31 cellular contexts compared by ENCODE assay signal in genomic region chr11:128036006-128036405, GRCh38.
"Had no signal": no experiment of that assay in that cellular context is flagged by ENCODE, and none has a peak within 500 bp of the region (broad histone marks: within the 10 kb centered on the region; RNA-seq: fewer than 3 reads in every experiment).

No MANE protein-coding gene starts in this region.

- H3K4me3 ChIP-seq: ascending aorta, coronary artery, dorsolateral prefrontal cortex, esophagus muscularis mucosa, gastrocnemius medialis had no signal

- H3K36me3 ChIP-seq: ascending aorta, esophagus muscularis mucosa, gastrocnemius medialis, heart left ventricle, WERI-Rb-1 had no signal

- H3K27ac Mint-ChIP-seq: activated B cell treated with CpG ODN at 0.5 μM for 24 hours; activated CD8-positive, alpha-beta T cell treated with anti-CD3 and anti-CD28 coated beads for 36 hours; activated naive CD4-positive, alpha-beta T cell treated with anti-CD3 and anti-CD28 coated beads, Interleukin-2, amount 10 ng/mL, durations not matched to agents 7 days and 5 days; activated naive CD4-positive, alpha-beta T cell treated with anti-CD3 and anti-CD28 coated beads, Interleukin-2, amount 50 U/mL, for 72 hours; activated naive CD8-positive, alpha-beta T cell treated with anti-CD3 and anti-CD28 coated beads, Interleukin-2, amount 10 ng/mL, durations not matched to agents 7 days and 5 days; activated T-helper 17 cell treated with anti-CD3 and anti-CD28 coated beads, Interleukin-2, amount 50 U/mL, for 72 hours; brain; dendritic cell treated with granulocyte-macrophage colony-stimulating factor and Interleukin-4, amounts not matched to agents 40 ng/mL and 50 ng/mL, for 4 days; effector memory CD8-positive, alpha-beta T cell; T-helper 17 cell; T-helper 2 cell treated with Interferon-gamma antibody and Interleukin-4, amounts not matched to agents 5 μg/mL and 100 μg/mL, for 36 hours had no signal

- H3K27me3 ChIP-seq: ascending aorta, gastrocnemius medialis had no signal

- ATAC-seq: activated CD4-positive, CD25-positive, alpha-beta regulatory T cell treated with anti-CD3 and anti-CD28 coated beads, Interleukin-2, amount 50 U/mL, for 24 hours; activated CD8-positive, alpha-beta T cell treated with anti-CD3 and anti-CD28 coated beads for 36 hours; activated T-cell treated with anti-CD3 and anti-CD28 coated beads, Interleukin-2, amount 50 U/mL, for 4 hours; activated T-helper 17 cell treated with anti-CD3 and anti-CD28 coated beads, Interleukin-2, amount 50 U/mL, for 72 hours; effector memory CD8-positive, alpha-beta T cell; gastrocnemius medialis; heart left ventricle; T-helper 17 cell had no signal

- H3K4me3 Mint-ChIP-seq: activated B cell treated with CpG ODN at 0.5 μM for 24 hours; activated CD8-positive, alpha-beta T cell treated with anti-CD3 and anti-CD28 coated beads for 36 hours; activated naive CD4-positive, alpha-beta T cell treated with anti-CD3 and anti-CD28 coated beads, Interleukin-2, amount 10 ng/mL, durations not matched to agents 7 days and 5 days; activated naive CD8-positive, alpha-beta T cell treated with anti-CD3 and anti-CD28 coated beads, Interleukin-2, amount 10 ng/mL, durations not matched to agents 7 days and 5 days; activated T-cell treated with anti-CD3 and anti-CD28 coated beads, Interleukin-2, amount 50 U/mL, for 4 hours; activated T-helper 17 cell treated with anti-CD3 and anti-CD28 coated beads, Interleukin-2, amount 50 U/mL, for 72 hours; brain; central memory CD8-positive, alpha-beta T cell; dendritic cell treated with granulocyte-macrophage colony-stimulating factor and Interleukin-4, amounts not matched to agents 40 ng/mL and 50 ng/mL, for 4 days; effector memory CD8-positive, alpha-beta T cell; T-helper 17 cell; T-helper 2 cell treated with Interferon-gamma antibody and Interleukin-4, amounts not matched to agents 5 μg/mL and 100 μg/mL, for 36 hours had no signal

- DNase-seq: activated B cell treated with CpG ODN at 0.5 μM for 24 hours; activated CD4-positive, alpha-beta T cell treated with anti-CD3 and anti-CD28 coated beads for 48 hours; activated CD4-positive, alpha-beta T cell treated with anti-CD3 and anti-CD28 coated beads, Interleukin-2, amount 50 U/mL, for 1 hour; activated CD4-positive, alpha-beta T cell treated with anti-CD3 and anti-CD28 coated beads, Interleukin-2, amount 50 U/mL, for 48 hours; activated CD8-positive, alpha-beta memory T cell treated with anti-CD3 and anti-CD28 coated beads for 24 hours; activated gamma-delta T cell; activated naive CD4-positive, alpha-beta T cell; activated naive CD4-positive, alpha-beta T cell treated with anti-CD3 and anti-CD28 coated beads, Interleukin-2, amount 10 ng/mL, durations not matched to agents 7 days and 5 days; activated naive CD8-positive, alpha-beta T cell treated with anti-CD3 and anti-CD28 coated beads, Interleukin-2, amount 10 ng/mL, durations not matched to agents 7 days and 5 days; activated T-cell treated with anti-CD3 and anti-CD28 coated beads, Interleukin-2, amount 50 U/mL, for 4 hours; dorsolateral prefrontal cortex; effector memory CD8-positive, alpha-beta T cell; erythroblast; foreskin keratinocyte; gastrocnemius medialis; glutamatergic neuron; heart left ventricle; T-helper 17 cell; T1000; WERI-Rb-1 had no signal

- H3K27ac ChIP-seq: ascending aorta, coronary artery, dorsolateral prefrontal cortex, esophagus muscularis mucosa, foreskin keratinocyte, gastrocnemius medialis, WERI-Rb-1 had no signal

- H3K36me3 Mint-ChIP-seq: activated naive CD4-positive, alpha-beta T cell treated with anti-CD3 and anti-CD28 coated beads, Interleukin-2, amount 10 ng/mL, durations not matched to agents 7 days and 5 days; activated naive CD8-positive, alpha-beta T cell treated with anti-CD3 and anti-CD28 coated beads, Interleukin-2, amount 10 ng/mL, durations not matched to agents 7 days and 5 days; brain had no signal

- H3K4me1 ChIP-seq: ascending aorta, esophagus muscularis mucosa, foreskin keratinocyte, gastrocnemius medialis had no signal

- H3K9me3 ChIP-seq: ascending aorta, esophagus muscularis mucosa, gastrocnemius medialis, heart left ventricle had no signal

- H3K27me3 Mint-ChIP-seq: activated CD8-positive, alpha-beta T cell treated with anti-CD3 and anti-CD28 coated beads for 36 hours; activated naive CD8-positive, alpha-beta T cell treated with anti-CD3 and anti-CD28 coated beads, Interleukin-2, amount 10 ng/mL, durations not matched to agents 7 days and 5 days; activated T-helper 17 cell treated with anti-CD3 and anti-CD28 coated beads, Interleukin-2, amount 50 U/mL, for 72 hours; central memory CD8-positive, alpha-beta T cell; dendritic cell treated with granulocyte-macrophage colony-stimulating factor and Interleukin-4, amounts not matched to agents 40 ng/mL and 50 ng/mL, for 4 days; T-helper 17 cell had no signal

- H3K9me3 Mint-ChIP-seq: activated B cell treated with CpG ODN at 0.5 μM for 24 hours; activated CD8-positive, alpha-beta T cell treated with anti-CD3 and anti-CD28 coated beads for 36 hours; activated naive CD4-positive, alpha-beta T cell treated with anti-CD3 and anti-CD28 coated beads, Interleukin-2, amount 10 ng/mL, durations not matched to agents 7 days and 5 days; activated naive CD4-positive, alpha-beta T cell treated with anti-CD3 and anti-CD28 coated beads, Interleukin-2, amount 50 U/mL, for 72 hours; activated naive CD8-positive, alpha-beta T cell treated with anti-CD3 and anti-CD28 coated beads, Interleukin-2, amount 10 ng/mL, durations not matched to agents 7 days and 5 days; activated T-cell treated with anti-CD3 and anti-CD28 coated beads, Interleukin-2, amount 50 U/mL, for 4 hours; activated T-helper 17 cell treated with anti-CD3 and anti-CD28 coated beads, Interleukin-2, amount 50 U/mL, for 72 hours; brain; central memory CD8-positive, alpha-beta T cell; dendritic cell treated with granulocyte-macrophage colony-stimulating factor and Interleukin-4, amounts not matched to agents 40 ng/mL and 50 ng/mL, for 4 days; effector memory CD8-positive, alpha-beta T cell; T-helper 2 cell treated with Interferon-gamma antibody and Interleukin-4, amounts not matched to agents 5 μg/mL and 100 μg/mL, for 36 hours had no signal
